In genomic region chr7:55571534-55572377, GRCh38 we compare ENCODE assay signal across 1 cellular context.
TF ChIP-seq lines count a peak whose summit lies in the region.

No MANE protein-coding gene starts in this region.

TF ChIP-seq in K562, 482 proteins besides CTCF, POLR2A, EP300 and RAD21 (continued from another document and continues in another):
- TF ChIP-seq ZBTB40 (IDR thresholded peaks at IDR 0.05) (peak; percentile 74), ZBTB40 (CRISPR knock-in tag; IDR thresholded peaks at IDR 0.05) (no peak), CTBP1 (IDR thresholded peaks at IDR 0.05; ENCODE audit: borderline replicate concordance) (peak; percentile 79), USF2 (CRISPR knock-in tag; IDR thresholded peaks at IDR 0.05) (no peak), ZNF184 (CRISPR knock-in tag; IDR thresholded peaks at IDR 0.05) (no peak), ARID3A (IDR thresholded peaks at IDR 0.05; ENCODE audit: borderline replicate concordance, low read depth, low read length) (no peak), PHF21A (IDR thresholded peaks at IDR 0.05; ENCODE audit: borderline replicate concordance, low read depth) (no peak), MAX (CRISPR knock-in tag; IDR thresholded peaks at IDR 0.05) (no peak), SETDB1 (IDR thresholded peaks at IDR 0.05; ENCODE audit: low read length) (no peak), NFYB (IDR thresholded peaks at IDR 0.05; ENCODE audit: extremely low read depth, insufficient read length) (no peak), ZFP91 (CRISPR knock-in tag; IDR thresholded peaks at IDR 0.05) (no peak), BDP1 (IDR thresholded peaks at IDR 0.05; ENCODE audit: insufficient read depth, insufficient read length) (no peak), SMARCA4 (IDR thresholded peaks at IDR 0.05) (no peak), IRF9 (tag; IDR thresholded peaks at IDR 0.05) (no peak), ZKSCAN1 (IDR thresholded peaks at IDR 0.05; ENCODE audit: low read depth, low read length) (no peak), CC2D1A (IDR thresholded peaks at IDR 0.05) (no peak), SLC30A9 (CRISPR knock-in tag; IDR thresholded peaks at IDR 0.05) (no peak), BRD9 (IDR thresholded peaks at IDR 0.05; ENCODE audit: low read depth, partially characterized antibody) (no peak), PHTF2 (CRISPR knock-in tag; IDR thresholded peaks at IDR 0.05) (no peak), RBM34 (IDR thresholded peaks at IDR 0.05; ENCODE audit: borderline replicate concordance, insufficient read depth, low read length) (no peak), ZFX (CRISPR knock-in tag; IDR thresholded peaks at IDR 0.05) (peak; percentile 51; the same call in 1 of the 2 replicates), ZC3H4 (CRISPR knock-in tag; IDR thresholded peaks at IDR 0.05; ENCODE audit: borderline replicate concordance) (no peak), MTF1 (CRISPR knock-in tag; IDR thresholded peaks at IDR 0.05; ENCODE audit: borderline replicate concordance) (no peak), ARID4B (CRISPR knock-in tag; IDR thresholded peaks at IDR 0.05) (0 out of 2 replicates have a peak, but pooled peaks have one; percentile 49), NFIX (CRISPR knock-in tag; IDR thresholded peaks at IDR 0.05; ENCODE audit: low read depth) (no peak), MAZ (CRISPR knock-in tag; conservative IDR thresholded peaks at IDR 0.05 in 1 of 2, IDR thresholded peaks at IDR 0.05 in 1 of 2) (peak; percentile 55 to 70), HDAC2 (IDR thresholded peaks at IDR 0.05) (0 out of 2 replicates have a peak, but pooled peaks have one; percentile 51), BMI1 (IDR thresholded peaks at IDR 0.05; ENCODE audit: low read length) (no peak), ETS2 (tag; IDR thresholded peaks at IDR 0.05; ENCODE audit: borderline replicate concordance, poor library complexity, severe bottlenecking) (peak; percentile 36)
- TF ChIP-seq, protein P1, sequence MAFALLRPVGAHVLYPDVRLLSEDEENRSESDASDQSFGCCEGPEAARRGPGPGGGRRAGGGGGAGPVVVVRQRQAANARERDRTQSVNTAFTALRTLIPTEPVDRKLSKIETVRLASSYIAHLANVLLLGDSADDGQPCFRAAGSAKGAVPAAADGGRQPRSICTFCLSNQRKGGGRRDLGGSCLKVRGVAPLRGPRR (CRISPR knock-in tag; IDR thresholded peaks at IDR 0.05) = no peak
- TF ChIP-seq, protein P2, sequence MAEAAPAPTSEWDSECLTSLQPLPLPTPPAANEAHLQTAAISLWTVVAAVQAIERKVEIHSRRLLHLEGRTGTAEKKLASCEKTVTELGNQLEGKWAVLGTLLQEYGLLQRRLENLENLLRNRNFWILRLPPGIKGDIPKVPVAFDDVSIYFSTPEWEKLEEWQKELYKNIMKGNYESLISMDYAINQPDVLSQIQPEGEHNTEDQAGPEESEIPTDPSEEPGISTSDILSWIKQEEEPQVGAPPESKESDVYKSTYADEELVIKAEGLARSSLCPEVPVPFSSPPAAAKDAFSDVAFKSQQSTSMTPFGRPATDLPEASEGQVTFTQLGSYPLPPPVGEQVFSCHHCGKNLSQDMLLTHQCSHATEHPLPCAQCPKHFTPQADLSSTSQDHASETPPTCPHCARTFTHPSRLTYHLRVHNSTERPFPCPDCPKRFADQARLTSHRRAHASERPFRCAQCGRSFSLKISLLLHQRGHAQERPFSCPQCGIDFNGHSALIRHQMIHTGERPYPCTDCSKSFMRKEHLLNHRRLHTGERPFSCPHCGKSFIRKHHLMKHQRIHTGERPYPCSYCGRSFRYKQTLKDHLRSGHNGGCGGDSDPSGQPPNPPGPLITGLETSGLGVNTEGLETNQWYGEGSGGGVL (CRISPR knock-in tag; IDR thresholded peaks at IDR 0.05) = no peak
- TF ChIP-seq, protein P3, sequence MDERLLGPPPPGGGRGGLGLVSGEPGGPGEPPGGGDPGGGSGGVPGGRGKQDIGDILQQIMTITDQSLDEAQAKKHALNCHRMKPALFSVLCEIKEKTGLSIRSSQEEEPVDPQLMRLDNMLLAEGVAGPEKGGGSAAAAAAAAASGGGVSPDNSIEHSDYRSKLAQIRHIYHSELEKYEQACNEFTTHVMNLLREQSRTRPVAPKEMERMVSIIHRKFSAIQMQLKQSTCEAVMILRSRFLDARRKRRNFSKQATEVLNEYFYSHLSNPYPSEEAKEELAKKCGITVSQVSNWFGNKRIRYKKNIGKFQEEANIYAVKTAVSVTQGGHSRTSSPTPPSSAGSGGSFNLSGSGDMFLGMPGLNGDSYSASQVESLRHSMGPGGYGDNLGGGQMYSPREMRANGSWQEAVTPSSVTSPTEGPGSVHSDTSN (CRISPR knock-in tag; IDR thresholded peaks at IDR 0.05; ENCODE audit: low read depth) = no peak
- TF ChIP-seq, protein P3 (tag; conservative IDR thresholded peaks at IDR 0.05; ENCODE audit: low read depth) = no peak
